Comparison of ENCODE assay signal across 9 cellular contexts in genomic region chr12:124457287-124458219, GRCh38.
DNase-seq lines count a peak whose midpoint lies in the region; ATAC-seq and TF ChIP-seq lines count a peak whose summit lies in the region.
"Had no signal": no experiment of that assay in that cellular context is flagged by ENCODE, and none has a peak within 500 bp of the region (broad histone marks: within the 10 kb centered on the region; RNA-seq: fewer than 3 reads in every experiment).

No MANE protein-coding gene starts in this region.

- H3K4me3 ChIP-seq in AG10803 (ENCODE audit: low read length) = no peak overlapping the region
- H3K4me3 ChIP-seq in right atrium auricular region = peak overlapping the region in 1 of 2 donors; percentile 37

- H3K27me3 Mint-ChIP-seq in activated naive CD4-positive, alpha-beta T cell treated with anti-CD3 and anti-CD28 coated beads, Interleukin-2, amount 50 U/mL, for 24 hours = no peaks in the 10 kb centered on the region

- CTCF ChIA-PET in RWPE1 (lab: Yijun Ruan, JAX) = interaction anchor here (0.6 kb wide), 1 partner anchor 21 kb away, joined by 3 read pairs; no protein-coding TSS in a partner anchor

- DNase-seq in AG10803 (ENCODE audit: low read depth) (peak; percentile 80), RWPE1 (ENCODE audit: low spot score) (no peak), right atrium auricular region (ENCODE audit: low spot score) (peak; percentile 96), NCI-H2227 (lab: John Stamatoyannopoulos, UW; ENCODE audit: unreplicated experiment) (no peak)
- peak; percentile 65 for DNase-seq in stimulated activated CD4-positive, alpha-beta T cell treated with anti-CD3 and anti-CD28 coated beads, Interleukin-15, amount 100 ng/mL, for 24 hours
- DNase-seq: DND-41 had no signal

- peaks cover 10% of the 10 kb centered on the region for H3K36me3 Mint-ChIP-seq in activated naive CD4-positive, alpha-beta T cell treated with anti-CD3 and anti-CD28 coated beads, Interleukin-2, amount 50 U/mL, for 24 hours

- H3K9me3 Mint-ChIP-seq in activated naive CD4-positive, alpha-beta T cell treated with anti-CD3 and anti-CD28 coated beads, Interleukin-2, amount 50 U/mL, for 24 hours = no peaks in the 10 kb centered on the region

- peaks cover 0 to 62% of the 10 kb centered on the region in 2 donors for H3K4me1 ChIP-seq in right atrium auricular region

- POLR2A ChIA-PET in RWPE1 (lab: Yijun Ruan, JAX; ENCODE audit: low non-redundant PET) = no interaction called here

- peak overlapping the region; percentile 72 for H3K27ac ChIP-seq in RWPE1
- peak overlapping the region; percentile 90 to 93 for H3K27ac ChIP-seq in right atrium auricular region

- H3K4me1 Mint-ChIP-seq in activated naive CD4-positive, alpha-beta T cell treated with anti-CD3 and anti-CD28 coated beads, Interleukin-2, amount 50 U/mL, for 24 hours = peaks cover 40% of the 10 kb centered on the region

- H3K9me3 ChIP-seq in right atrium auricular region = no peaks in the 10 kb centered on the region

- no peaks in the 10 kb centered on the region for H3K27me3 ChIP-seq in right atrium auricular region

- TF ChIP-seq CTCF in AG10803 (conservative IDR thresholded peaks at IDR 0.05; ENCODE audit: low read length) = no peak
- TF ChIP-seq CTCF in RWPE1 (conservative IDR thresholded peaks at IDR 0.05; ENCODE audit: low read depth) = no peak
- TF ChIP-seq CTCF in right atrium auricular region (IDR thresholded peaks at IDR 0.05) = no peak

- H3K27ac Mint-ChIP-seq in activated naive CD4-positive, alpha-beta T cell treated with anti-CD3 and anti-CD28 coated beads, Interleukin-2, amount 50 U/mL, for 24 hours = no peak overlapping the region

- peaks cover 34% of the 10 kb centered on the region for H3K36me3 ChIP-seq in right atrium auricular region

- H3K4me3 Mint-ChIP-seq in activated naive CD4-positive, alpha-beta T cell treated with anti-CD3 and anti-CD28 coated beads, Interleukin-2, amount 50 U/mL, for 24 hours = peak overlapping the region; percentile 67

- ATAC-seq in GM21390 (IDR thresholded peaks at IDR 0.05; ENCODE audit: unreplicated experiment) = peak; percentile 27
- ATAC-seq in GM21528 (IDR thresholded peaks at IDR 0.05; ENCODE audit: low FRiP score, unreplicated experiment) = no peak

Comparison
In these comparisons a context has a peak if more than half of its experiments do, and no peak if none do; other contexts are left out.
1. DNase-seq: peak in AG10803 (single experiment), right atrium auricular region (single experiment) and stimulated activated CD4-positive, alpha-beta T cell treated with anti-CD3 and anti-CD28 coated beads, Interleukin-15, amount 100 ng/mL, for 24 hours (single experiment); none in RWPE1 (single experiment) and NCI-H2227 (single experiment).